Comparison of ENCODE assay signal across 8 cellular contexts in the genomic region with DNA sequence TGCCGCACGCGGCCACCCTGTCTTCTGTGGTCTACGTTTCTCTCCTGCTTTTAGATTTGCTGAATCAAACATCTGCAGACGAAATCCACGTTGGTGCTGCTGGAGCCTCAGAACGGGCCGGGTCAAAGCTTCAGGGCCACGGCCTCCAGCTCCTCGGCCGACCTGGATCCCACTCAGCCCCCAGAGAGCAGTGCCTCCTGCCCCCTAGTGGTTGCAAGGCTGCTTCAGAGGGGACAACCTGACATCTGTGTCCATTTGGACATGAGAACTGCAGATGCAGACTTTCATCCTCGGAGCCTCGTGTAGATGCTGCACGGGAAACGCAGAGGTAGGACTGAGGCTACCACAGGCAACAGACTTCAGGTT. TPM values are rescaled to one million over a fixed set of nuclear protein-coding genes. Genes with fewer than 3 reads are reported as not detected.
DNase-seq lines count a peak whose midpoint lies in the region; ATAC-seq and TF ChIP-seq lines count a peak whose summit lies in the region.

No MANE protein-coding gene starts in this region.

- H3K9me3 ChIP-seq in SK-N-SH = no peaks in the 10 kb centered on the region

- ATAC-seq in Right ventricle myocardium superior (ENCODE audit: poor library complexity) (peak; percentile 57), left cardiac atrium (no peak), GM21447 (IDR thresholded peaks at IDR 0.05; ENCODE audit: unreplicated experiment) (no peak), esophagus mucosa (no peak)

- peaks cover 22% of the 10 kb centered on the region for H3F3A ChIP-seq in SK-N-SH (replicated peaks; ENCODE audit: insufficient read depth)

- no peaks in the 10 kb centered on the region for H3K79me2 ChIP-seq in SK-N-SH (ENCODE audit: insufficient read depth)

- no peaks in the 10 kb centered on the region for H3K27me3 ChIP-seq in SK-N-SH (ENCODE audit: insufficient read depth)

- H3K9ac ChIP-seq in SK-N-SH = no peak overlapping the region

- no peaks in the 10 kb centered on the region for H3K9me2 ChIP-seq in SK-N-SH

- no peak for TF ChIP-seq EP300 in SK-N-SH (IDR thresholded peaks at IDR 0.05; ENCODE audit: borderline replicate concordance in 1 of 2, low read depth in 1 of 2, low read length in 1 of 2)

- H3K4me3 ChIP-seq in SK-N-SH (ENCODE audit: low read depth in 2 of 2, low read length in 1 of 2) (no peak overlapping the region), foreskin fibroblast (ENCODE audit: low read depth in 1 of 2, low read length in 2 of 2) (no peak overlapping the region)

- intact Hi-C loops in Right ventricle myocardium superior (cut with DNase I) = no loop called here
- intact Hi-C loops in left cardiac atrium (cut with DNase I) = no loop called here
- intact Hi-C loops in posterior cingulate gyrus (cut with DNase I) = no loop called here

- DNase-seq in Right ventricle myocardium superior (peak; percentile 32), left cardiac atrium (no peak), SK-N-SH (peak; percentile 83), foreskin fibroblast (peak in 1 of 2 donors; percentile 31), posterior cingulate gyrus (peak in 7 of 10 donors; percentile 28 to 91 (median 47)), SW480 (ENCODE audit: low spot score) (no peak)

- peaks cover 0 to 8% of the 10 kb centered on the region in 2 experiments; a peak in 1 of 4 replicates for H3K4me1 ChIP-seq in SK-N-SH (ENCODE audit: control insufficient read depth in 1 of 2, insufficient read depth in 2 of 2, low read depth in 1 of 2, low read length in 1 of 2)

- 88% methylated on average over 15 of the region's 15 CpGs for WGBS in SK-N-SH (ENCODE audit: low lambda C conversion rate)

- TF ChIP-seq RAD21 in SK-N-SH (IDR thresholded peaks at IDR 0.05; ENCODE audit: low read length) = peak; percentile 58

- POLR2A ChIA-PET in SK-N-SH (lab: Yijun Ruan, JAX) = interaction anchor here (0.6 kb wide), 1 partner anchor 124 kb away, joined by 3 read pairs; no protein-coding TSS in a partner anchor

- H3K4me2 ChIP-seq in SK-N-SH = no peak overlapping the region

- peaks cover 9 to 19% of the 10 kb centered on the region in 2 experiments for H3K36me3 ChIP-seq in SK-N-SH (replicated peaks in 1 of 2; ENCODE audit: control insufficient read depth in 1 of 2, insufficient read depth in 2 of 2, low read length in 1 of 2)

- peak; percentile 56 for TF ChIP-seq CTCF in SK-N-SH (IDR thresholded peaks at IDR 0.05)
- TF ChIP-seq CTCF in foreskin fibroblast (IDR thresholded peaks at IDR 0.05; ENCODE audit: low read depth, low read length) = peak; percentile 40

- no peak overlapping the region for H2AFZ ChIP-seq in SK-N-SH (ENCODE audit: low read depth)

- CTCF ChIA-PET in SK-N-SH (lab: Yijun Ruan, JAX) = interaction anchor here (0.6 to 1.9 kb wide), 23 partner anchors 10 to 300 kb away, joined by 3 to 7 read pairs (median 3); no protein-coding TSS in a partner anchor

- H3K27ac ChIP-seq in SK-N-SH (ENCODE audit: low read depth in 2 of 2, low read length in 1 of 2) = no peak overlapping the region

- 0 out of 2 replicates have a peak, but pooled peaks cover 8% of the 10 kb centered on the region for H4K20me1 ChIP-seq in SK-N-SH (ENCODE audit: insufficient read depth)

TF ChIP-seq in SK-N-SH, 30 proteins besides CTCF, POLR2A, EP300 and RAD21:
- peak; percentile 34; the same call in 1 of the 2 replicates for TF ChIP-seq SMC3 (IDR thresholded peaks at IDR 0.05; ENCODE audit: low read depth, low read length)
- no peak for TF ChIP-seq YY1 (IDR thresholded peaks at IDR 0.05; ENCODE audit: low read depth)
TF ChIP-seq in SK-N-SH: peak in this region for 1.

RNA-seq across cellular contexts. Expression of a gene that starts 23.0 kb away (rescaled TPM):
- total RNA-seq in Right ventricle myocardium superior (not detected), left cardiac atrium (under 1 TPM in 1 of 2 donors, not detected in 1; 0.06 TPM), esophagus mucosa (0.16 TPM)
- not detected in 2 replicates for polyA plus RNA-seq in SK-N-SH (2012; rRNA removed)
- not detected in 2 replicates for polyA plus RNA-seq in SK-N-SH (2012; cell fraction: cytosol; rRNA removed)
- not detected in 2 replicates for polyA plus RNA-seq in SK-N-SH (2012; cell fraction: nucleus; rRNA removed)

RNA-seq across cellular contexts. Expression of a gene that starts 55.5 kb away (rescaled TPM):
- total RNA-seq in Right ventricle myocardium superior = 11.5 TPM
- 10 to 100 TPM; 17.5 to 22.7 TPM for total RNA-seq in left cardiac atrium
- 32.5 and 42.3 TPM in 2 replicates for polyA plus RNA-seq in SK-N-SH (2012; rRNA removed)
- 30.1 and 38.3 TPM in 2 replicates for polyA plus RNA-seq in SK-N-SH (2012; cell fraction: cytosol; rRNA removed)
- polyA plus RNA-seq in SK-N-SH (2012; cell fraction: nucleus; rRNA removed) = 54.3 and 65.1 TPM in 2 replicates
- total RNA-seq in esophagus mucosa = 15.0 TPM

Comparison
In these comparisons a context has a peak if more than half of its experiments do, and no peak if none do; other contexts are left out.
1. DNase-seq: peak in Right ventricle myocardium superior (single experiment), SK-N-SH (single experiment) and posterior cingulate gyrus (7 of 10); none in left cardiac atrium (single experiment) and SW480 (single experiment).